In the genomic region with DNA sequence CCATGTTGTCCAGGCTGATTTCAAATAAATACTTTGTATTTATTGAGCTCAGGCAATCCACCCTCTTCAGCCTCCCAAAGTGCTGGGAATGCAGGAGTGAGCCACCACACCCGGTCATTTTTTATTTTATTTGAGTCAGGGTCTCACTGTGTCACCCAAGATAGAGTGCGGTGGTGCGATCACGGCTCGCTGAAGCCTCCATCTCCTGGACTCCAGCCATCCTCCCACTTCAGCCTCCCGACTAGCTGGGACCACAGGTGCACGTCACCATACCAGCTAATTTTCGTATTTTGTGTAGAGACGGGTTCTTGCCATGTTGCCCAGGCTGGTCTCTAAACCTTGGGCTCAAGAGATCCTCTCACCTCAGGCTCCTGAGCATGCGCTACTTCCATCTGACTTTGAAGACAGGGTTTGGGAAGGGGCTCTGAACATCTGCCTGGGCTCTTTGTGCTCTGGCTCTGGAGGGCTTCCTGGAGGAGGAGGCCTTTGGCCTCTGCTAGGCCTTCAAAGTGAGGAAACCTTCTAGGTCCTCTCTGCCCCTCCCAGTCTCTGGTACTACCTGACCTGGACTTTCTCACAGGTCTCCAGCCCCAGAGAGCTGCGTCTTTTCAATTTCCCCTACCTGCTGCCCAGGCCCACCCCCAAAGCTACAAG, we compare ENCODE assay signal across 11 cellular contexts. TPM values are rescaled to one million over a fixed set of nuclear protein-coding genes. Genes with fewer than 3 reads are reported as not detected.
DNase-seq lines count a peak whose midpoint lies in the region; ATAC-seq and TF ChIP-seq lines count a peak whose summit lies in the region.
"Had no signal": no experiment of that assay in that cellular context is flagged by ENCODE, and none has a peak within 500 bp of the region (broad histone marks: within the 10 kb centered on the region; RNA-seq: fewer than 3 reads in every experiment).

No MANE protein-coding gene starts in this region.

- H3K4me2 ChIP-seq in mesendoderm (ENCODE audit: low read length) = peak overlapping the region; percentile 63

- no CpG with 5 or more reads among the region's 11 CpGs for WGBS in mesendoderm (ENCODE audit: extremely low coverage, insufficient coverage, low lambda C conversion rate)

- H2BK5ac ChIP-seq in mesendoderm (ENCODE audit: low read length) = peak overlapping the region; percentile 20

- intact Hi-C loops in Right ventricle myocardium inferior (cut with DNase I) (no loop called here), tibial artery (cut with DNase I; ENCODE audit: low total_unique reads) (no loop called here)

- H2BK15ac ChIP-seq in mesendoderm (replicated peaks; ENCODE audit: low read depth) = no peak overlapping the region

- no peaks in the 10 kb centered on the region for H3K9me3 ChIP-seq in cardiac muscle cell (ENCODE audit: low read depth)
- H3K9me3 ChIP-seq in tibial artery = no peaks in the 10 kb centered on the region
- H3K9me3 ChIP-seq: MG63 had no signal

- no peaks in the 10 kb centered on the region for H3K79me2 ChIP-seq in mesendoderm (ENCODE audit: control insufficient read depth, insufficient read depth, low read length)

- H3K4ac ChIP-seq in mesendoderm (ENCODE audit: low read depth, low read length) = no peak overlapping the region

- H3K27ac ChIP-seq in cardiac muscle cell = peak overlapping the region; percentile 100
- H3K27ac ChIP-seq in brain microvascular endothelial cell = no peak overlapping the region
- no peak overlapping the region for H3K27ac ChIP-seq in mesendoderm (ENCODE audit: low read depth, low read length)
- H3K27ac ChIP-seq in tibial artery = peak overlapping the region; percentile 89 to 99

- no peak overlapping the region for H3K23ac ChIP-seq in mesendoderm (ENCODE audit: low read length)

- no peak overlapping the region for H2BK120ac ChIP-seq in mesendoderm (ENCODE audit: low read depth, low read length)

- no peak overlapping the region for H4K8ac ChIP-seq in mesendoderm (ENCODE audit: low read depth, low read length)

- in situ Hi-C loops in brain microvascular endothelial cell (cut with HindIII; ENCODE audit: low pct_ligation_motif_present, low sequenced_read_pairs) = no loop called here
- in situ Hi-C loops in GM13977 (cut with MboI; ENCODE audit: low pct_unique_long_range_greater_than_20kb, low sequenced_read_pairs, unreplicated experiment) = no loop called here

- TF ChIP-seq CTCF in cardiac muscle cell (IDR thresholded peaks at IDR 0.05; ENCODE audit: low read depth, low read length) (no peak), brain microvascular endothelial cell (IDR thresholded peaks at IDR 0.05; ENCODE audit: low read depth, low read length, missing control alignments) (no peak), tibial artery (IDR thresholded peaks at IDR 0.05) (no peak), GM13977 (IDR thresholded peaks at IDR 0.05; ENCODE audit: extremely low read depth, insufficient read depth, missing control alignments) (no peak)

- H2AK5ac ChIP-seq in mesendoderm (ENCODE audit: low read length) = peak overlapping the region; percentile 56

- H3K4me1 ChIP-seq in cardiac muscle cell (ENCODE audit: low read depth) = peaks cover 48% of the 10 kb centered on the region
- H3K4me1 ChIP-seq in mesendoderm (ENCODE audit: control insufficient read depth, low read depth, low read length) = peaks cover 6% of the 10 kb centered on the region
- H3K4me1 ChIP-seq in tibial artery = peaks cover 3 to 47% (median 42%) of the 10 kb centered on the region in 4 donors

- DNase-seq in cardiac muscle cell (ENCODE audit: low read depth in 1 of 2, low spot score in 1 of 2) = no peak
- DNase-seq in Right ventricle myocardium inferior (ENCODE audit: missing footprints) = no peak
- DNase-seq in brain microvascular endothelial cell = no peak
- no peak for DNase-seq in mesendoderm
- DNase-seq in tibial artery = no peak
- DNase-seq in NCI-H446 treated with DMSO at 0.1 percent for 48 hours (lab: John Stamatoyannopoulos, UW) = no peak
- DNase-seq in GM13977 (ENCODE audit: low spot score) = no peak
- DNase-seq: MG63 had no signal

- no peaks in the 10 kb centered on the region for H3K36me3 ChIP-seq in cardiac muscle cell
- no peaks in the 10 kb centered on the region for H3K36me3 ChIP-seq in brain microvascular endothelial cell (replicated peaks)
- no peaks in the 10 kb centered on the region for H3K36me3 ChIP-seq in mesendoderm (ENCODE audit: control insufficient read depth, insufficient read depth, low read length)
- H3K36me3 ChIP-seq in tibial artery = peaks cover 0 to 5% (median 0%) of the 10 kb centered on the region in 3 donors
- H3K36me3 ChIP-seq: MG63 had no signal

- H3K4me3 ChIP-seq in cardiac muscle cell (no peak overlapping the region), brain microvascular endothelial cell (ENCODE audit: low read depth, low read length) (peak overlapping the region; percentile 40), mesendoderm (ENCODE audit: low read length) (no peak overlapping the region), tibial artery (peak overlapping the region in 1 of 2 donors; percentile 53)
- H3K4me3 ChIP-seq: MG63 had no signal

- H3K79me1 ChIP-seq in mesendoderm (ENCODE audit: low read length) = no peaks in the 10 kb centered on the region

- ATAC-seq in Right ventricle myocardium inferior (no peak), GM19351 (IDR thresholded peaks at IDR 0.05; ENCODE audit: unreplicated experiment) (no peak)

- H3K56ac ChIP-seq in mesendoderm (ENCODE audit: low read length) = peak overlapping the region; percentile 77

- no peaks in the 10 kb centered on the region for H3K27me3 ChIP-seq in cardiac muscle cell
- H3K27me3 ChIP-seq in brain microvascular endothelial cell (replicated peaks) = no peaks in the 10 kb centered on the region
- H3K27me3 ChIP-seq in mesendoderm (ENCODE audit: insufficient read depth, low read length, poor library complexity) = no peaks in the 10 kb centered on the region
- no peaks in the 10 kb centered on the region for H3K27me3 ChIP-seq in tibial artery
- H3K27me3 ChIP-seq: MG63 had no signal

- H3K18ac ChIP-seq in mesendoderm (ENCODE audit: low read length) = no peak overlapping the region

- H3K9ac ChIP-seq in mesendoderm (ENCODE audit: low read length) = peak overlapping the region; percentile 57

- H4K5ac ChIP-seq in mesendoderm (ENCODE audit: low read length) = no peak overlapping the region

RNA-seq across cellular contexts. Expression of gene HSPB7, which starts 5.8 kb away (rescaled TPM):
- total RNA-seq in cardiac muscle cell = 509 and 744 TPM in 2 replicates
- polyA plus RNA-seq in cardiac muscle cell = 1,782 and 2,165 TPM in 2 replicates
- total RNA-seq in Right ventricle myocardium inferior = 4,074 TPM
- polyA plus RNA-seq in mesendoderm (2013, experiment 1 of 2) = 0.03 TPM
- 0.07 TPM for polyA plus RNA-seq in mesendoderm (2013, experiment 2 of 2)

RNA-seq across cellular contexts. Expression of gene SRARP, which starts 8.0 kb away (rescaled TPM):
- 0.12 TPM in 1 of 2 replicates, not detected in the other for total RNA-seq in cardiac muscle cell
- polyA plus RNA-seq in cardiac muscle cell = not detected in 2 replicates
- total RNA-seq in Right ventricle myocardium inferior = 0.41 TPM
- polyA plus RNA-seq in mesendoderm (2013, experiment 1 of 2) = 0.03 TPM
- polyA plus RNA-seq in mesendoderm (2013, experiment 2 of 2) = 0.04 TPM
- total RNA-seq: left colon had no signal
- polyA plus RNA-seq: esophagus had no signal

RNA-seq across cellular contexts. Expression of gene CLCNKA, which starts 9.8 kb away (rescaled TPM):
- total RNA-seq in cardiac muscle cell = 5.8 and 16.3 TPM in 2 replicates
- 12.8 and 25.5 TPM in 2 replicates for polyA plus RNA-seq in cardiac muscle cell
- 0.19 TPM for total RNA-seq in Right ventricle myocardium inferior
- polyA plus RNA-seq in mesendoderm (2013, experiment 1 of 2) = 0.29 TPM
- 0.28 TPM for polyA plus RNA-seq in mesendoderm (2013, experiment 2 of 2)

RNA-seq across cellular contexts. Expression of gene CLCNKB, which starts 31.5 kb away (rescaled TPM):
- total RNA-seq in cardiac muscle cell = 19.0 and 55.6 TPM in 2 replicates
- polyA plus RNA-seq in cardiac muscle cell = 24.8 and 84.3 TPM in 2 replicates
- 2.2 TPM for total RNA-seq in Right ventricle myocardium inferior
- 0.86 TPM for polyA plus RNA-seq in mesendoderm (2013, experiment 1 of 2)
- 0.74 TPM for polyA plus RNA-seq in mesendoderm (2013, experiment 2 of 2)

RNA-seq across cellular contexts. Expression of gene ZBTB17, which starts 36.2 kb away (rescaled TPM):
- total RNA-seq in cardiac muscle cell (48.8 and 64.0 TPM in 2 replicates), Right ventricle myocardium inferior (23.4 TPM)
- 47.1 and 61.6 TPM in 2 replicates for polyA plus RNA-seq in cardiac muscle cell
- polyA plus RNA-seq in mesendoderm (2013, experiment 1 of 2) = 16.0 TPM
- polyA plus RNA-seq in mesendoderm (2013, experiment 2 of 2) = 15.4 TPM

Comparison
In these comparisons a context has a peak if more than half of its experiments do, and no peak if none do; other contexts are left out.
1. H3K27ac ChIP-seq: peak in cardiac muscle cell (single experiment) and tibial artery (2 of 2); none in brain microvascular endothelial cell (single experiment) and mesendoderm (single experiment).